In the genomic region with DNA sequence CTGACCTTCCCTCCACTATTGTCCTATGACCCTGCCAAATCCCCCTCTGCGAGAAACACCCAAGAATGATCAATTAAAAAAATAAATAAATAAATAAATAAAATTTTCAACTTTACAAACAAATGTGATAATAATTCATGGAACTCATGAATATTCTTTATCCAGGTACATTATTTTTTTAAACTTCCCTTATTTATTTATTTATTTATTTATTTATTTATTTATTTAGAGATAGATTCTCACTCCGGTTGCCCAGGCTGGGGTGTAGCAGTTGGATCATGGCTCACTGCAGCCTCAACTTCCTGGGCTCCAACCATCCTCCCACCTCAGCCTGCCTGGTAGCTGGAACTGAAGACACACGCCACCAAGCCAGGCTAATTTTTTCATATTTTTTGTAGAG, we compare ENCODE assay signal across 2 cellular contexts. TPM values are rescaled to one million over a fixed set of nuclear protein-coding genes. Genes with fewer than 3 reads are reported as not detected.
"Had no signal": no experiment of that assay in that cellular context is flagged by ENCODE, and none has a peak within 500 bp of the region (broad histone marks: within the 10 kb centered on the region; RNA-seq: fewer than 3 reads in every experiment).

No MANE protein-coding gene starts in this region.

RNA-seq across cellular contexts. Expression of a gene that starts 2.2 kb away (rescaled TPM):
- polyA plus RNA-seq: fibroblast of lung, heart left ventricle had no signal
